ENCODE assay signal across 1 cellular context in the genomic region with DNA sequence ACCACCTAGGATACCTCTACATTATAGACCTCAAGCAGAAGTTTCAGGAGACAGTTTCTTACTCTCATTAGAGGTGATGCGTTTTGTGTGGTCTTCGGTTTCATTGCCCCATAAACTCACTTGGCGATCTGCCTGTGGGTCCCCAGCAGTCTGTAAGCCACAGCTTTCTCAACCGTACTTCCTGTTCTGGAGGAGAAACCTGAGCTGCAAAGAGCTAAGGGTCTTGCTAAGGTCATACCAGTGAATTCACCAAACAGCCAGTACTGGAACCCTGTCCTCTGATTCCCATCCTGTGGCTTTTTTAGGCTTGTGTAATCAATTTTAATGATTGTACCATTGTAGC.
TF ChIP-seq lines count a peak whose summit lies in the region.

No MANE protein-coding gene starts in this region.

TF ChIP-seq in HEK293, 187 proteins besides CTCF, POLR2A, EP300 and RAD21 (continued from another document and continues in another):
- 0 out of 2 replicates have a peak, but pooled peaks have one; percentile 12 for TF ChIP-seq ZNF335 (tag by site-specific recombination; conservative IDR thresholded peaks at IDR 0.05)
- no peak for TF ChIP-seq ZNF768 (tag by site-specific recombination; IDR thresholded peaks at IDR 0.05)
- no peak for TF ChIP-seq ZNF530 (tag by site-specific recombination; IDR thresholded peaks at IDR 0.05; ENCODE audit: low read depth)
- TF ChIP-seq ZNF791 (tag by site-specific recombination; IDR thresholded peaks at IDR 0.05), result no peak
- TF ChIP-seq BCL11A (tag by site-specific recombination; IDR thresholded peaks at IDR 0.05; ENCODE audit: low read depth), result no peak
- no peak for TF ChIP-seq KLF9 (tag by site-specific recombination; IDR thresholded peaks at IDR 0.05; ENCODE audit: low read depth)
- TF ChIP-seq PRDM4 (tag by site-specific recombination; IDR thresholded peaks at IDR 0.05), result peak; percentile 74; the same call in 1 of the 2 replicates
- TF ChIP-seq ZNF626 (tag by site-specific recombination; IDR thresholded peaks at IDR 0.05), result no peak
- no peak for TF ChIP-seq ZNF146 (tag by site-specific recombination; IDR thresholded peaks at IDR 0.05)
- no peak for TF ChIP-seq ZNF561 (tag by site-specific recombination; IDR thresholded peaks at IDR 0.05; ENCODE audit: borderline replicate concordance)
- no peak for TF ChIP-seq ZNF473 (tag by site-specific recombination; IDR thresholded peaks at IDR 0.05)
- no peak for TF ChIP-seq ZNF629 (tag by site-specific recombination; IDR thresholded peaks at IDR 0.05)
- TF ChIP-seq ZNF600 (tag by site-specific recombination; IDR thresholded peaks at IDR 0.05), result 0 out of 2 replicates have a peak, but pooled peaks have one; percentile 32
- no peak for TF ChIP-seq PBX3 (CRISPR knock-in tag; IDR thresholded peaks at IDR 0.05)
- no peak for TF ChIP-seq ZNF707 (tag by site-specific recombination; IDR thresholded peaks at IDR 0.05)
- TF ChIP-seq, protein P1, sequence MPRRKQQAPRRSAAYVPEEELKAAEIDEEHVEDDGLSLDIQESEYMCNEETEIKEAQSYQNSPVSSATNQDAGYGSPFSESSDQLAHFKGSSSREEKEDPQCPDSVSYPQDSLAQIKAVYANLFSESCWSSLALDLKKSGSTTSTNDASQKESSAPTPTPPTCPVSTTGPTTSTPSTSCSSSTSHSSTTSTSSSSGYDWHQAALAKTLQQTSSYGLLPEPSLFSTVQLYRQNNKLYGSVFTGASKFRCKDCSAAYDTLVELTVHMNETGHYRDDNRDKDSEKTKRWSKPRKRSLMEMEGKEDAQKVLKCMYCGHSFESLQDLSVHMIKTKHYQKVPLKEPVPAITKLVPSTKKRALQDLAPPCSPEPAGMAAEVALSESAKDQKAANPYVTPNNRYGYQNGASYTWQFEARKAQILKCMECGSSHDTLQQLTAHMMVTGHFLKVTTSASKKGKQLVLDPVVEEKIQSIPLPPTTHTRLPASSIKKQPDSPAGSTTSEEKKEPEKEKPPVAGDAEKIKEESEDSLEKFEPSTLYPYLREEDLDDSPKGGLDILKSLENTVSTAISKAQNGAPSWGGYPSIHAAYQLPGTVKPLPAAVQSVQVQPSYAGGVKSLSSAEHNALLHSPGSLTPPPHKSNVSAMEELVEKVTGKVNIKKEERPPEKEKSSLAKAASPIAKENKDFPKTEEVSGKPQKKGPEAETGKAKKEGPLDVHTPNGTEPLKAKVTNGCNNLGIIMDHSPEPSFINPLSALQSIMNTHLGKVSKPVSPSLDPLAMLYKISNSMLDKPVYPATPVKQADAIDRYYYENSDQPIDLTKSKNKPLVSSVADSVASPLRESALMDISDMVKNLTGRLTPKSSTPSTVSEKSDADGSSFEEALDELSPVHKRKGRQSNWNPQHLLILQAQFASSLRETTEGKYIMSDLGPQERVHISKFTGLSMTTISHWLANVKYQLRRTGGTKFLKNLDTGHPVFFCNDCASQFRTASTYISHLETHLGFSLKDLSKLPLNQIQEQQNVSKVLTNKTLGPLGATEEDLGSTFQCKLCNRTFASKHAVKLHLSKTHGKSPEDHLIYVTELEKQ (tag by site-specific recombination; IDR thresholded peaks at IDR 0.05; ENCODE audit: borderline replicate concordance), result no peak
- no peak for TF ChIP-seq KLF8 (tag by site-specific recombination; IDR thresholded peaks at IDR 0.05)
- no peak for TF ChIP-seq ZBTB11 (tag by site-specific recombination; conservative IDR thresholded peaks at IDR 0.05; ENCODE audit: low read depth)
- TF ChIP-seq ZXDB (tag by site-specific recombination; IDR thresholded peaks at IDR 0.05), result no peak
- no peak for TF ChIP-seq ZNF843 (tag by site-specific recombination; IDR thresholded peaks at IDR 0.05)
- no peak for TF ChIP-seq ZEB2 (tag by site-specific recombination; IDR thresholded peaks at IDR 0.05)
- no peak for TF ChIP-seq TCF7L2 (IDR thresholded peaks at IDR 0.05; ENCODE audit: borderline replicate concordance, low read depth, low read length)
- no peak for TF ChIP-seq ZFHX2 (tag by site-specific recombination; conservative IDR thresholded peaks at IDR 0.05)
- TF ChIP-seq YY1 (tag by site-specific recombination; IDR thresholded peaks at IDR 0.05), result no peak
- TF ChIP-seq ZNF596 (tag by site-specific recombination; IDR thresholded peaks at IDR 0.05), result 0 out of 2 replicates have a peak, but pooled peaks have one; percentile 34
- TF ChIP-seq, protein P2, sequence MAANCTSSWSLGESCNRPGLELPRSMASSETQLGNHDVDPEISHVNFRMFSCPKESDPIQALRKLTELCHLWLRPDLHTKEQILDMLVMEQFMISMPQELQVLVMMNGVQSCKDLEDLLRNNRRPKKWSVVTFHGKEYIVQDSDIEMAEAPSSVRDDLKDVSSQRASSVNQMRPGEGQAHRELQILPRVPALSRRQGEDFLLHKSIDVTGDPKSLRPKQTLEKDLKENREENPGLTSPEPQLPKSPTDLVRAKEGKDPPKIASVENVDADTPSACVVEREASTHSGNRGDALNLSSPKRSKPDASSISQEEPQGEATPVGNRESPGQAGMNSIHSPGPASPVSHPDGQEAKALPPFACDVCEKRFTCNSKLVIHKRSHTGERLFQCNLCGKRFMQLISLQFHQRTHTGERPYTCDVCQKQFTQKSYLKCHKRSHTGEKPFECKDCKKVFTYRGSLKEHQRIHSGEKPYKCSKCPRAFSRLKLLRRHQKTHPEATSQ (tag by site-specific recombination; IDR thresholded peaks at IDR 0.05), result no peak
- TF ChIP-seq REPIN1 (tag by site-specific recombination; IDR thresholded peaks at IDR 0.05; ENCODE audit: low read depth), result no peak
- no peak for TF ChIP-seq SCRT1 (tag by site-specific recombination; IDR thresholded peaks at IDR 0.05; ENCODE audit: borderline replicate concordance)
- no peak for TF ChIP-seq ZNF23 (tag by site-specific recombination; IDR thresholded peaks at IDR 0.05; ENCODE audit: borderline replicate concordance)
- no peak for TF ChIP-seq ZNF214 (tag by site-specific recombination; IDR thresholded peaks at IDR 0.05; ENCODE audit: borderline replicate concordance)
- no peak for TF ChIP-seq EGR2 (tag by site-specific recombination; IDR thresholded peaks at IDR 0.05; ENCODE audit: low read depth)
- TF ChIP-seq, protein P3, sequence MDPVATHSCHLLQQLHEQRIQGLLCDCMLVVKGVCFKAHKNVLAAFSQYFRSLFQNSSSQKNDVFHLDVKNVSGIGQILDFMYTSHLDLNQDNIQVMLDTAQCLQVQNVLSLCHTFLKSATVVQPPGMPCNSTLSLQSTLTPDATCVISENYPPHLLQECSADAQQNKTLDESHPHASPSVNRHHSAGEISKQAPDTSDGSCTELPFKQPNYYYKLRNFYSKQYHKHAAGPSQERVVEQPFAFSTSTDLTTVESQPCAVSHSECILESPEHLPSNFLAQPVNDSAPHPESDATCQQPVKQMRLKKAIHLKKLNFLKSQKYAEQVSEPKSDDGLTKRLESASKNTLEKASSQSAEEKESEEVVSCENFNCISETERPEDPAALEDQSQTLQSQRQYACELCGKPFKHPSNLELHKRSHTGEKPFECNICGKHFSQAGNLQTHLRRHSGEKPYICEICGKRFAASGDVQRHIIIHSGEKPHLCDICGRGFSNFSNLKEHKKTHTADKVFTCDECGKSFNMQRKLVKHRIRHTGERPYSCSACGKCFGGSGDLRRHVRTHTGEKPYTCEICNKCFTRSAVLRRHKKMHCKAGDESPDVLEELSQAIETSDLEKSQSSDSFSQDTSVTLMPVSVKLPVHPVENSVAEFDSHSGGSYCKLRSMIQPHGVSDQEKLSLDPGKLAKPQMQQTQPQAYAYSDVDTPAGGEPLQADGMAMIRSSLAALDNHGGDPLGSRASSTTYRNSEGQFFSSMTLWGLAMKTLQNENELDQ (tag by site-specific recombination; IDR thresholded peaks at IDR 0.05; ENCODE audit: low read depth), result no peak
- TF ChIP-seq GLIS1 (tag by site-specific recombination; IDR thresholded peaks at IDR 0.05), result peak; percentile 89
- no peak for TF ChIP-seq ZNF654 (tag by site-specific recombination; IDR thresholded peaks at IDR 0.05; ENCODE audit: low read depth)
- no peak for TF ChIP-seq ZNF704 (tag by site-specific recombination; IDR thresholded peaks at IDR 0.05)
- TF ChIP-seq ZNF155 (tag by site-specific recombination; IDR thresholded peaks at IDR 0.05), result no peak
- TF ChIP-seq ZNF514 (tag by site-specific recombination; IDR thresholded peaks at IDR 0.05), result no peak
- no peak for TF ChIP-seq ZNF585B (tag by site-specific recombination; IDR thresholded peaks at IDR 0.05)
- no peak for TF ChIP-seq ZIC2 (tag by site-specific recombination; IDR thresholded peaks at IDR 0.05)
- no peak for TF ChIP-seq ZNF426 (tag by site-specific recombination; IDR thresholded peaks at IDR 0.05)
- no peak for TF ChIP-seq ZNF548 (tag by site-specific recombination; IDR thresholded peaks at IDR 0.05)
- no peak for TF ChIP-seq ZFP41 (tag by site-specific recombination; IDR thresholded peaks at IDR 0.05; ENCODE audit: borderline replicate concordance)
- TF ChIP-seq ZNF239 (tag by site-specific recombination; IDR thresholded peaks at IDR 0.05), result no peak
- no peak for TF ChIP-seq ZNF175 (tag by site-specific recombination; IDR thresholded peaks at IDR 0.05)
- TF ChIP-seq, protein P4, sequence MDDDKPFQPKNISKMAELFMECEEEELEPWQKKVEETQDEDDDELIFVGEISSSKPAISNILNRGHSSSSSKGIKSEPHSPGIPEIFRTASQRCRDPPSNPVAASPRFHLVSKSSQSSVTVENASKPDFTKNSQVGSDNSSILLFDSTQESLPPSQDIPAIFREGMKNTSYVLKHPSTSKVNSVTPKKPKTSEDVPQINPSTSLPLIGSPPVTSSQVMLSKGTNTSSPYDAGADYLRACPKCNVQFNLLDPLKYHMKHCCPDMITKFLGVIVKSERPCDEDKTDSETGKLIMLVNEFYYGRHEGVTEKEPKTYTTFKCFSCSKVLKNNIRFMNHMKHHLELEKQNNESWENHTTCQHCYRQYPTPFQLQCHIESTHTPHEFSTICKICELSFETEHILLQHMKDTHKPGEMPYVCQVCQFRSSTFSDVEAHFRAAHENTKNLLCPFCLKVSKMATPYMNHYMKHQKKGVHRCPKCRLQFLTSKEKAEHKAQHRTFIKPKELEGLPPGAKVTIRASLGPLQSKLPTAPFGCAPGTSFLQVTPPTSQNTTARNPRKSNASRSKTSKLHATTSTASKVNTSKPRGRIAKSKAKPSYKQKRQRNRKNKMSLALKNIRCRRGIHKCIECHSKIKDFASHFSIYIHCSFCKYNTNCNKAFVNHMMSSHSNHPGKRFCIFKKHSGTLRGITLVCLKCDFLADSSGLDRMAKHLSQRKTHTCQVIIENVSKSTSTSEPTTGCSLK (tag by site-specific recombination; IDR thresholded peaks at IDR 0.05), result no peak
- no peak for TF ChIP-seq ZNF24 (tag by site-specific recombination; IDR thresholded peaks at IDR 0.05)
